In the genomic region with DNA sequence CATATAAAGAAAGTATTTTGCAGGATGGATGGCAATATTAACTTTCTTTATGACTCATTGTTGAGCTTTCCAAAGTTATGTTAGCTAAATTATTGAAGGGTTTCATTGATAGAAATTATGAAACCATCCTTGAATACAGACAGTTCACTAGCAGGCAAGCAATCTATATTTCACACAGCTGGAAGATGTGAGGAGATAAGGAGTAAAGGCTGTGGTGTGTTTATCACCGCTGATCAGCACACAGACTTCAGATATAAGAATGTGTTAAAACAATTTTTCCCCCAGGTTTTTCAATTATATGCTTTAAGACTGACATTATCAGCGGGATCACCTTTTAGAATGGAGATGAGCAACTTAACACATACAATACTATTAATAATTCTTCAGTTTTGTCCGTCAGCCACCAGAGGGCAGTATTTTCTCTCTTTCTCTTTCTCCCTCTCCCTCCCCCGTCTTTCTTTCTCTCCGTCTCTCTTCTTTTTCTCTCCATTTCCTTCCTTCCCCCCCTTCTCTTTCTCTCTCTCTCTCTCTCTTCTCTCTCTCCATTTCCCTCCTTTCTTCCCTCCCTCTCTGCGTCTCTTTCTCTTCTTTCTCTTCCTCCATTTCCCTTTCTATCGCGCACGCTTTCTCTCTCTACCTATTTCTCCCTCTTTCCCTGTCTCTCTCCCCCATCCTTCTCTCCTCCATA, we compare ENCODE assay signal across 8 cellular contexts.
DNase-seq lines count a peak whose midpoint lies in the region; ATAC-seq and TF ChIP-seq lines count a peak whose summit lies in the region.

No MANE protein-coding gene starts in this region.

- H3K4me3 ChIP-seq in GM06990 (replicated peaks; ENCODE audit: low read depth, low read length) (no peak overlapping the region; the same call in 1 of the 2 replicates), fibroblast of villous mesenchyme (ENCODE audit: low read depth, low read length) (peak overlapping the region; percentile 63)

- peaks cover 2% of the 10 kb centered on the region for H3K27me3 Mint-ChIP-seq in activated CD8-positive, alpha-beta T cell treated with anti-CD3 and anti-CD28 coated beads, Interleukin-2, amount 10 ng/mL, durations not matched to agents 7 days and 5 days (ENCODE audit: low read depth)
- H3K27me3 Mint-ChIP-seq in nephron progenitor cell (ENCODE audit: low read depth, poor library complexity), result peaks cover 10% of the 10 kb centered on the region

- POLR2A ChIA-PET in activated CD8-positive, alpha-beta T cell treated with anti-CD3 and anti-CD28 coated beads, Interleukin-2, amount 10 ng/mL, durations not matched to agents 7 days and 5 days (lab: Charles Lee), result interaction anchor here (0.6 kb wide), 1 partner anchor 461 kb away, joined by 6 read pairs; no protein-coding TSS in a partner anchor

- no peaks in the 10 kb centered on the region for H3K36me3 Mint-ChIP-seq in activated CD8-positive, alpha-beta T cell treated with anti-CD3 and anti-CD28 coated beads, Interleukin-2, amount 10 ng/mL, durations not matched to agents 7 days and 5 days (ENCODE audit: low read depth)
- peaks cover 9% of the 10 kb centered on the region for H3K36me3 Mint-ChIP-seq in nephron progenitor cell (ENCODE audit: low read depth)

- DNase-seq in GM06990 (ENCODE audit: extremely low read depth, insufficient read length) (no peak), NCI-H2227 (lab: John Stamatoyannopoulos, UW; ENCODE audit: unreplicated experiment) (peak; percentile 51), fibroblast of villous mesenchyme (ENCODE audit: low read depth) (peak; percentile 60), nephron progenitor cell (peak; percentile 44)
- DNase-seq in activated CD8-positive, alpha-beta T cell treated with anti-CD3 and anti-CD28 coated beads, Interleukin-2, amount 10 ng/mL, durations not matched to agents 7 days and 5 days, result peak; percentile 63

- ATAC-seq in HG02852 (IDR thresholded peaks at IDR 0.05; ENCODE audit: unreplicated experiment) (peak; percentile 57), GM21723 (IDR thresholded peaks at IDR 0.05; ENCODE audit: unreplicated experiment) (no peak), HG02763 (IDR thresholded peaks at IDR 0.05; ENCODE audit: unreplicated experiment) (no peak)
- ATAC-seq in activated CD8-positive, alpha-beta T cell treated with anti-CD3 and anti-CD28 coated beads, Interleukin-2, amount 10 ng/mL, durations not matched to agents 7 days and 5 days, result peak; percentile 80

- no peaks in the 10 kb centered on the region for H3K27me3 ChIP-seq in GM06990 (replicated peaks; ENCODE audit: control insufficient read depth, insufficient read depth, low read length)

- H3K27ac Mint-ChIP-seq in activated CD8-positive, alpha-beta T cell treated with anti-CD3 and anti-CD28 coated beads, Interleukin-2, amount 10 ng/mL, durations not matched to agents 7 days and 5 days, result no peak overlapping the region
- H3K27ac Mint-ChIP-seq in nephron progenitor cell, result peak overlapping the region; percentile 87

- H3K4me3 Mint-ChIP-seq in activated CD8-positive, alpha-beta T cell treated with anti-CD3 and anti-CD28 coated beads, Interleukin-2, amount 10 ng/mL, durations not matched to agents 7 days and 5 days, result peak overlapping the region; percentile 56
- H3K4me3 Mint-ChIP-seq in nephron progenitor cell, result peak overlapping the region; percentile 66

- H3K9me3 Mint-ChIP-seq in activated CD8-positive, alpha-beta T cell treated with anti-CD3 and anti-CD28 coated beads, Interleukin-2, amount 10 ng/mL, durations not matched to agents 7 days and 5 days (ENCODE audit: insufficient read depth), result no peaks in the 10 kb centered on the region
- H3K9me3 Mint-ChIP-seq in nephron progenitor cell, result peaks cover 8% of the 10 kb centered on the region

- H3K4me1 Mint-ChIP-seq in activated CD8-positive, alpha-beta T cell treated with anti-CD3 and anti-CD28 coated beads, Interleukin-2, amount 10 ng/mL, durations not matched to agents 7 days and 5 days (ENCODE audit: low read depth), result peaks cover 1% of the 10 kb centered on the region
- peaks cover 51% of the 10 kb centered on the region for H3K4me1 Mint-ChIP-seq in nephron progenitor cell

- no peaks in the 10 kb centered on the region for H3K36me3 ChIP-seq in GM06990 (ENCODE audit: control insufficient read depth, insufficient read depth, low read length)

- CTCF ChIA-PET in activated CD8-positive, alpha-beta T cell treated with anti-CD3 and anti-CD28 coated beads, Interleukin-2, amount 10 ng/mL, durations not matched to agents 7 days and 5 days (lab: Charles Lee), result interaction anchor here (0.6 to 1.4 kb wide), 7 partner anchors 9 to 382 kb away, joined by 3 to 11 read pairs (median 3); no protein-coding TSS in a partner anchor

- TF ChIP-seq CTCF in GM06990 (IDR thresholded peaks at IDR 0.05; ENCODE audit: insufficient read depth, low read length, poor library complexity, severe bottlenecking) (peak; percentile 72), fibroblast of villous mesenchyme (IDR thresholded peaks at IDR 0.05; ENCODE audit: insufficient read depth, low read depth, low read length) (peak; percentile 61), nephron progenitor cell (IDR thresholded peaks at IDR 0.05) (peak; percentile 72)

Comparison
In these comparisons a context has a peak if more than half of its experiments do, and no peak if none do; other contexts are left out.
1. ATAC-seq: peak in HG02852 (single experiment) and activated CD8-positive, alpha-beta T cell treated with anti-CD3 and anti-CD28 coated beads, Interleukin-2, amount 10 ng/mL, durations not matched to agents 7 days and 5 days (single experiment); none in GM21723 (single experiment) and HG02763 (single experiment).
2. Peak in every context shown above with its lines, with median percentiles within 50 percentile points of each other: CTCF ChIP-seq.